ENCODE assay signal across 8 cellular contexts in the genomic region with DNA sequence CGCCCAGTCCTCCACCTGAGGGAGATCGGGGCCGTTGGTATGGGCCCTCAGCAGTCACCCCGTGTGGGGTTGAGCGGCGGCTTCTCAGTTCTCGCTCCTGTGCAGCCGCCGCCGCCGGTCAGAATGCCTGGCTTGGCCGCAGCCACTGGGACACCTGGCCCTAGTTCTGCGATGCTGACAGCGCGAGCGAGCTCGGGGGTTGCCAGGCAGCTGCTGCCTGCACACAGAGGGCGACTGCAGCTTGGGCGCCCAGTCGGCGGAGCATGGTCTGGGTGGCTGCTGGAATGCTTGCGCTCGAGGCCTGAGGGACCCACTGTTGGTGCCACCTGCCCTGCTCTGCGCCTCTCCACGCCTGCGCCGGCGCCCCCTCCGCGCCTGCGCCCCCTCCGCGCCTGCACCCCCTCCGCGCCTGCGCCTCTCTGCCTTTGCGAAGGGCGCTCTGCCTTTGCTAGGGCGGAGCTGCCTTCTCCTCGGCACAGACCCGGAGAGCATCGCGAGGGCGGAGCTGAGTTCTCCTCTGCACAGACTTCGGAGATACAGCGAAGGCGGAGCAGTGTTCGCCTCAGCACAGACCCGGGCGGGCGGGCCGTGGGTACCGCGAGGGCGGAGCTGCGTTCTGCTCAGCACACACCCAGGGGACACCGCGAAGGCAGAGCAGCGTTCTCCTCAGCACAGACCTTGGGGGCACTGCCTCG.
DNase-seq lines count a peak whose midpoint lies in the region; ATAC-seq, FAIRE-seq and TF ChIP-seq lines count a peak whose summit lies in the region.
"Not testable (repeated sequence)": the region's sequence is repeated elsewhere in the genome, so short reads cannot be mapped to it uniquely, and the experiment has no call there.

No MANE protein-coding gene starts in this region.

- not testable (repeated sequence) for H3K36me3 Mint-ChIP-seq in CD8-positive, alpha-beta T cell; activated naive CD8-positive, alpha-beta T cell treated with anti-CD3 and anti-CD28 coated beads, Interleukin-2, amount 10 ng/mL, durations not matched to agents 7 days and 5 days; nephron (ENCODE audit: low read depth)

- not testable (repeated sequence) for TF ChIP-seq CTCF in CD8-positive, alpha-beta T cell (IDR thresholded peaks at IDR 0.05); nephron (IDR thresholded peaks at IDR 0.05; ENCODE audit: unreplicated experiment in 3 of 3)

- H3K9me3 ChIP-seq in CD8-positive, alpha-beta T cell (ENCODE audit: low read length): not testable (repeated sequence)

- DNase-seq in CD8-positive, alpha-beta T cell: peak; percentile 89 to 99 (median 96)
- DNase-seq in T follicular helper cell (ENCODE audit: low read depth) (peak; percentile 88), frontal cortex (ENCODE audit: low spot score in 2 of 2) (peak; percentile 60 to 76)
- peak; percentile 95 for DNase-seq in activated naive CD8-positive, alpha-beta T cell treated with anti-CD3 and anti-CD28 coated beads, Interleukin-2, amount 10 ng/mL, durations not matched to agents 7 days and 5 days
- DNase-seq in stimulated activated CD8-positive, alpha-beta memory T cell treated with anti-CD3 and anti-CD28 coated beads, Interleukin-15, amount 100 ng/mL, for 48 hours (ENCODE audit: low read depth in 2 of 2): peak; percentile 99

- CTCF ChIA-PET in CD8-positive, alpha-beta T cell (lab: Charles Lee): not testable (repeated sequence)

- not testable (repeated sequence) for H3K27me3 Mint-ChIP-seq in CD8-positive, alpha-beta T cell (ENCODE audit: low read depth)
- peaks cover 23% of the 10 kb centered on the region for H3K27me3 Mint-ChIP-seq in activated naive CD8-positive, alpha-beta T cell treated with anti-CD3 and anti-CD28 coated beads, Interleukin-2, amount 10 ng/mL, durations not matched to agents 7 days and 5 days
- peaks cover 50% of the 10 kb centered on the region for H3K27me3 Mint-ChIP-seq in nephron (ENCODE audit: low read depth)

- not testable (repeated sequence) for H3K4me1 ChIP-seq in CD8-positive, alpha-beta T cell (ENCODE audit: insufficient read depth, low read length)

- H3K36me3 ChIP-seq in CD8-positive, alpha-beta T cell (ENCODE audit: insufficient read depth, low read length): not testable (repeated sequence)

- peak overlapping the region; percentile 40 for H3K27ac ChIP-seq in CD8-positive, alpha-beta T cell (ENCODE audit: low read depth, low read length)

- H3K4me3 Mint-ChIP-seq in CD8-positive, alpha-beta T cell: peak overlapping the region; percentile 85
- peak overlapping the region; percentile 86 for H3K4me3 Mint-ChIP-seq in activated naive CD8-positive, alpha-beta T cell treated with anti-CD3 and anti-CD28 coated beads, Interleukin-2, amount 10 ng/mL, durations not matched to agents 7 days and 5 days
- H3K4me3 Mint-ChIP-seq in nephron: peak overlapping the region; percentile 87 to 91 (median 88)

- H3K4me1 Mint-ChIP-seq in CD8-positive, alpha-beta T cell (ENCODE audit: low read depth); activated naive CD8-positive, alpha-beta T cell treated with anti-CD3 and anti-CD28 coated beads, Interleukin-2, amount 10 ng/mL, durations not matched to agents 7 days and 5 days; nephron: not testable (repeated sequence)

- not testable (repeated sequence) for H3K9me3 Mint-ChIP-seq in CD8-positive, alpha-beta T cell; activated naive CD8-positive, alpha-beta T cell treated with anti-CD3 and anti-CD28 coated beads, Interleukin-2, amount 10 ng/mL, durations not matched to agents 7 days and 5 days
- peaks cover 16% of the 10 kb centered on the region for H3K9me3 Mint-ChIP-seq in nephron

- POLR2A ChIA-PET in CD8-positive, alpha-beta T cell (lab: Charles Lee): not testable (repeated sequence)
- POLR2A ChIA-PET in activated naive CD8-positive, alpha-beta T cell treated with anti-CD3 and anti-CD28 coated beads, Interleukin-2, amount 10 ng/mL, durations not matched to agents 7 days and 5 days (lab: Charles Lee): interaction anchor here (0.9 kb wide), 2 partner anchors 35 to 979 kb away, joined by 3 read pairs; no protein-coding TSS in a partner anchor

- FAIRE-seq in frontal cortex (lab: Jason Lieb, UNC): not testable (repeated sequence)

- H3K27me3 ChIP-seq in CD8-positive, alpha-beta T cell (ENCODE audit: insufficient read depth, low read length): not testable (repeated sequence)

- peak overlapping the region; percentile 89 for H3K27ac Mint-ChIP-seq in CD8-positive, alpha-beta T cell
- H3K27ac Mint-ChIP-seq in activated naive CD8-positive, alpha-beta T cell treated with anti-CD3 and anti-CD28 coated beads, Interleukin-2, amount 10 ng/mL, durations not matched to agents 7 days and 5 days: peak overlapping the region; percentile 88
- not testable (repeated sequence) for H3K27ac Mint-ChIP-seq in nephron

- peak overlapping the region; percentile 57 for H3K4me3 ChIP-seq in CD8-positive, alpha-beta T cell (ENCODE audit: low read depth, low read length)

- peak; percentile 99 for ATAC-seq in CD8-positive, alpha-beta T cell
- ATAC-seq in GM19463 (IDR thresholded peaks at IDR 0.05; ENCODE audit: unreplicated experiment) (peak; percentile 99), HG03280 (IDR thresholded peaks at IDR 0.05; ENCODE audit: unreplicated experiment) (peak; percentile 100)
- ATAC-seq in activated naive CD8-positive, alpha-beta T cell treated with anti-CD3 and anti-CD28 coated beads, Interleukin-2, amount 10 ng/mL, durations not matched to agents 7 days and 5 days (ENCODE audit: low read depth): peak; percentile 100

- intact Hi-C loops in CD8-positive, alpha-beta T cell (cut with DNase I, micrococcal nuclease): not testable (repeated sequence)

Comparison
In these comparisons a context has a peak if more than half of its experiments do, and no peak if none do; other contexts are left out.
1. Peak in every context shown above with its lines: DNase-seq, ATAC-seq, H3K4me3 ChIP-seq and H3K27ac ChIP-seq.